8 cellular contexts compared by ENCODE assay signal in the genomic region with DNA sequence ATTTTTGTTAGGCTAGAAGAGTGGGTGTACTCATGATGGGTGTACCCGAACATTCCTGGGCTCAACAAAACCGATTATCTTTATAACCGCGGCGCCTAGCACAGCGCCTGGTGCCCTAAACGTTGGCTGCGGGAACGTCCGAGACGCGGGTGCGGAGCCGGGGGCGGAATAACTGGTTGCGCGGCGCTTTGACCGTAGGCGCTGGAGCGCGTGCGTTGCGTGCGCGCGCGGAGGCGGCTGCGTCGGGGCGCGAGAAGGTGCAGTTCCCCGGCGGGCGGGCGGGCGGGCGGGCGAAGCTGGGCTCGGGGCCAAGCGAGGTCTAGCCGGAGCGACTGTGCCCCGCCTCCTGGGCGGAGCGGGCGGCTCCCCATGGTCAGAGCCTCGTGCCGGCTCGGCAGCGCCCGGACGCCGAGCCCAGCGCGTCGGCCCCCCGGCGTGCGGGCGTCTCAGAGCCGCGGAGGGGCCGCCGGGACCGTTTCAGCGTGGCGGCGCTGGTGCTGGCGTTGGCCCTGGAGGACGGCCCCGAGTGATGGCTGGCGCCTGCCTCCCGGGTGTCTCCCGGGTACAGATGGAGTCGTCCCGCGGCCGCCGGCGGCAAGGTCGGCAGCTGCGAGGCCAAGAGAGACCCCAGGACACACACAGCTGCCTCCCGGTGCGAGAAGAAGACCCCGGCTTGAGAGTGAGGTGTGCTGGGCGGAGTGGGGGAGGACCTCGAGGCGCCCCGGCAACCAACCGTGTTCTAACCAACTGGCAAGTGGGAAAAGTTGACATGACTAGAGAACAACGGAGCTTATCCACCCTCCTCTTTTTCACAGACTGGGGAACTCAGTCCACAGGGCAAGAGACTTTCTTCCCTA. TPM values are rescaled to one million over a fixed set of nuclear protein-coding genes. Genes with fewer than 3 reads are reported as not detected.
A peak's percentile ranks its signal among the peaks of the same experiment; 100 is the strongest.
DNase-seq lines count a peak whose midpoint lies in the region; ATAC-seq and TF ChIP-seq lines count a peak whose summit lies in the region.

TSS of gene PLAAT1 (plus strand) at position 373 of the 857 bp plus-strand sequence. CDS start 14,429 bp downstream, outside the sequence.

- H3K36me3 ChIP-seq in breast epithelium = no peaks in the 10 kb centered on the region
- no peaks in the 10 kb centered on the region for H3K36me3 ChIP-seq in smooth muscle cell (ENCODE audit: low read depth)

- H3K9me3 ChIP-seq in breast epithelium (no peaks in the 10 kb centered on the region), smooth muscle cell (replicated peaks; ENCODE audit: low read depth) (no peaks in the 10 kb centered on the region)

- intact Hi-C loops in breast epithelium (cut with DNase I; ENCODE audit: low total_unique reads) = no loop called here

- 2% methylated on average over 75 of the region's 93 CpGs for WGBS in smooth muscle cell (ENCODE audit: low lambda C conversion rate)

- no peaks in the 10 kb centered on the region for H3K4me1 ChIP-seq in breast epithelium
- H3K4me1 ChIP-seq in smooth muscle cell (ENCODE audit: low read depth) = peaks cover 5% of the 10 kb centered on the region

- DNase-seq in AG08395 (ENCODE audit: low spot score) (peak; percentile 41), NCI-H82 treated with DMSO at 0.1 percent for 48 hours (lab: John Stamatoyannopoulos, UW; ENCODE audit: unreplicated experiment) (peak; percentile 72), breast epithelium (ENCODE audit: low spot score in 2 of 2) (peak in 1 of 2 donors; percentile 29), inferior parietal cortex (ENCODE audit: extremely low spot score) (peak; percentile 34), smooth muscle cell (lab: John Stamatoyannopoulos, UW; ENCODE audit: unreplicated experiment) (peak; percentile 40), cortex of kidney (lab: John Stamatoyannopoulos, UW) (no peak)

- H3K27ac ChIP-seq in breast epithelium (peak within 1 kb of the TSS in 1 of 2 donors; percentile 50), smooth muscle cell (ENCODE audit: low read depth) (peak within 1 kb of the TSS; percentile 30)

- no peaks in the 10 kb centered on the region for H4K20me1 ChIP-seq in smooth muscle cell (ENCODE audit: low read depth)

- TF ChIP-seq POLR2A in breast epithelium (IDR thresholded peaks at IDR 0.05) = no peak

- peak within 1 kb of the TSS; percentile 96 for H3K4me2 ChIP-seq in smooth muscle cell

- no peaks in the 10 kb centered on the region for H3K79me2 ChIP-seq in smooth muscle cell (ENCODE audit: low read depth)

- TF ChIP-seq CTCF in breast epithelium (IDR thresholded peaks at IDR 0.05) = no peak
- no peak for TF ChIP-seq CTCF in smooth muscle cell (IDR thresholded peaks at IDR 0.05; ENCODE audit: borderline replicate concordance, insufficient read depth, poor library complexity, severe bottlenecking)

- H3K9ac ChIP-seq in smooth muscle cell (ENCODE audit: low read depth) = peak within 1 kb of the TSS; percentile 48

- H3F3A ChIP-seq in smooth muscle cell (ENCODE audit: low read depth) = no peaks in the 10 kb centered on the region

- H3K4me3 ChIP-seq in breast epithelium (peak within 1 kb of the TSS; percentile 36 to 68 (median 61)), smooth muscle cell (peak within 1 kb of the TSS; percentile 72)

- H2AFZ ChIP-seq in smooth muscle cell (ENCODE audit: low read depth) = peak within 1 kb of the TSS; percentile 97

- ATAC-seq in GM18858 (IDR thresholded peaks at IDR 0.05; ENCODE audit: unreplicated experiment) (peak; percentile 74), HG03460 (IDR thresholded peaks at IDR 0.05; ENCODE audit: unreplicated experiment) (peak; percentile 74)

- no peaks in the 10 kb centered on the region for H3K27me3 ChIP-seq in breast epithelium
- H3K27me3 ChIP-seq in smooth muscle cell (ENCODE audit: low read depth) = no peaks in the 10 kb centered on the region

RNA-seq across cellular contexts. Expression of gene PLAAT1, which starts in this region (rescaled TPM):
- total RNA-seq in breast epithelium (1 to 10 TPM in 1 of 3 donors, under 1 TPM in 2; 0.32 to 1.5 (median 0.66) TPM), smooth muscle cell (3.3 TPM in 1 of 2 replicates, not detected in the other)
- polyA plus RNA-seq in smooth muscle cell = 1.7 and 2.1 TPM in 2 replicates
